Comparison of ENCODE assay signal across 12 cellular contexts in the genomic region with DNA sequence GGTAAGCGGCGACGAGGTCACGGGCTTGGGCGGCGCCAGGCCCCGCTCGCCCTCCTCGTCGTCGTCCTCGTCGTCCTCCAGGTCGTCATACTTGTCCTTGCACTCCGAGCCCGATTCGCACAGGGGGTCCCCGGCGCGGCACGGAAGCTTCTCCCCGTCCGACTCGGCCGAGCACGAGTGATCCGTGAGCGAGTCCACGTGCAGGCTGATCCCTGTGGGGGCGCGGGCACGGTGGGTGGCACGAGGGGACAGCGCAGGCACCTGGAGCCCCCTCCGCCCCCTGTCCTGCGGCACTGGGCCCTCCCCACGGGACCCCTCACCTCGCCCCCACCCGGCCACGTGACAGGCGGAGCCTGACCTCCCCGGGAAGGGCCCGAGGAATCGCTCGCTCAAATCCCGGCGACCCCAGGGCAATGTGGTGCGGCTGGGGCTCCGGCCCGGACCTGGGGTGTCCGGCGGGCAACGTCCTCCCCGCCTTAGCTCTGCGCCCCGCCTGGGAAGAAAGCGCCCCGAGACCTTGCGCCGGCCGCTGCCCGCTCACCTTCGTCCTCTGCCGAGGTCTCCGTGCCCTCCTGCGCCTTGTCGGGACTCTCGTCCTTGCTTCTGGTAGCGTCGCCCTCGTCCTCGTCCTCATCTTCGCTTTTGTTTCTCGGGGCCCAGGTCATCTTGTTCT. TPM values are rescaled to one million over a fixed set of nuclear protein-coding genes. Genes with fewer than 3 reads are reported as not detected.
DNase-seq lines count a peak whose midpoint lies in the region; ATAC-seq and TF ChIP-seq lines count a peak whose summit lies in the region.
"Had no signal": no experiment of that assay in that cellular context is flagged by ENCODE, and none has a peak within 500 bp of the region (broad histone marks: within the 10 kb centered on the region; RNA-seq: fewer than 3 reads in every experiment).

No MANE protein-coding gene starts in this region.

- H3K4me2 ChIP-seq in GM23338 = peak overlapping the region; percentile 78
- H3K4me2 ChIP-seq in neuronal stem cell (ENCODE audit: insufficient read depth, low read length, poor library complexity, severe bottlenecking) = peak overlapping the region; percentile 18
- no peak overlapping the region for H3K4me2 ChIP-seq in OCI-LY7 (ENCODE audit: low read length)

- peak; percentile 44 for DNase-seq in GM23338 (ENCODE audit: low spot score)
- DNase-seq in activated T-helper 1 cell treated with anti-CD3 and anti-CD28 coated beads, Interleukin-12 subunit alpha, Interleukin-12 subunit beta, Interleukin-2, Interleukin-4 antibody, amounts not matched to agents 30 ng/mL and 10 ng/mL and 1 ng/mL, durations not matched to agents 14 hours and 24 hours and 36 hours (ENCODE audit: low spot score) = no peak
- no peak for DNase-seq in glutamatergic neuron
- DNase-seq in neuronal stem cell (ENCODE audit: low spot score) = no peak
- no peak for DNase-seq in right cardiac atrium
- DNase-seq in OCI-LY7 (ENCODE audit: low spot score) = no peak
- DNase-seq: dorsolateral prefrontal cortex, mucosa of descending colon had no signal

- peaks cover 6% of the 10 kb centered on the region; the same call in 1 of the 2 replicates for H3F3A ChIP-seq in GM23338 (replicated peaks; ENCODE audit: low read depth)

- no TSS peak for BruUV-seq in OCI-LY7 (replicated peaks; lab: Mats Ljungman, UMichigan)

- peak overlapping the region; percentile 95 for H2AK5ac ChIP-seq in neuronal stem cell (ENCODE audit: low read depth, low read length)

- ATAC-seq in GM23338 = no peak
- ATAC-seq in right cardiac atrium = no peak
- ATAC-seq in GM19463 (IDR thresholded peaks at IDR 0.05; ENCODE audit: unreplicated experiment) = no peak
- ATAC-seq: gastroesophageal sphincter, mucosa of descending colon had no signal

- H2AFZ ChIP-seq in GM23338 = no peak overlapping the region
- no peak overlapping the region for H2AFZ ChIP-seq in neuronal stem cell (ENCODE audit: low read length)
- H2AFZ ChIP-seq in OCI-LY7 (ENCODE audit: low read length) = no peak overlapping the region

- peak overlapping the region; percentile 63 for H3K4me3 ChIP-seq in GM23338
- peak overlapping the region in 1 of 2 donors; percentile 95 for H3K4me3 ChIP-seq in neuronal stem cell (ENCODE audit: low read length in 2 of 2)
- no peak overlapping the region for H3K4me3 ChIP-seq in right cardiac atrium (ENCODE audit: low read length)
- no peak overlapping the region for H3K4me3 ChIP-seq in OCI-LY7 (ENCODE audit: low read depth, low read length, poor library complexity, severe bottlenecking)
- H3K4me3 ChIP-seq: dorsolateral prefrontal cortex, gastroesophageal sphincter, mucosa of descending colon had no signal

- peak overlapping the region; percentile 24 for H2BK5ac ChIP-seq in neuronal stem cell (ENCODE audit: low read length)

- POLR2A ChIA-PET in OCI-LY7 (lab: Charles Lee) = no interaction called here

- WGBS in neuronal stem cell (ENCODE audit: extremely low coverage in 2 of 2, insufficient read length in 2 of 2, insufficient replicate concordance in 1 of 2), 2 donors = no CpG with 5 or more reads among the region's 74 CpGs
- 13% methylated on average over 74 of the region's 74 CpGs for WGBS in right cardiac atrium

- H3K36me3 ChIP-seq in GM23338 (ENCODE audit: insufficient read depth) (peaks cover 8% of the 10 kb centered on the region; the same call in 1 of the 2 replicates), neuronal stem cell (replicated peaks in 1 of 2; ENCODE audit: control insufficient read depth in 2 of 2, insufficient read depth in 2 of 2, low read length in 2 of 2) (peaks cover 9 to 65% of the 10 kb centered on the region in 2 donors), OCI-LY7 (ENCODE audit: insufficient read depth, low read length) (no peaks in the 10 kb centered on the region)
- H3K36me3 ChIP-seq: gastroesophageal sphincter had no signal

- no peak overlapping the region for H4K8ac ChIP-seq in neuronal stem cell (ENCODE audit: low read depth, low read length)

- H3K27me3 Mint-ChIP-seq in GM23338 (ENCODE audit: insufficient read depth, low read depth, poor library complexity) = peaks cover 72% of the 10 kb centered on the region
- H3K27me3 Mint-ChIP-seq in activated T-helper 1 cell treated with anti-CD3 and anti-CD28 coated beads, Interleukin-12 subunit alpha, Interleukin-12 subunit beta, Interleukin-2, Interleukin-4 antibody, amounts not matched to agents 30 ng/mL and 10 ng/mL and 1 ng/mL, durations not matched to agents 14 hours and 24 hours and 36 hours (ENCODE audit: insufficient read depth) = peaks cover 57% of the 10 kb centered on the region
- H3K27me3 Mint-ChIP-seq in glutamatergic neuron (ENCODE audit: unreplicated experiment) = peaks cover 24% of the 10 kb centered on the region

- no peak overlapping the region for H4K91ac ChIP-seq in neuronal stem cell (ENCODE audit: low read depth, low read length, poor library complexity)

- H3K4me1 Mint-ChIP-seq in GM23338 (peaks cover 43% of the 10 kb centered on the region), glutamatergic neuron (ENCODE audit: low read depth, unreplicated experiment) (peaks cover 25% of the 10 kb centered on the region)
- no peaks in the 10 kb centered on the region for H3K4me1 Mint-ChIP-seq in activated T-helper 1 cell treated with anti-CD3 and anti-CD28 coated beads, Interleukin-12 subunit alpha, Interleukin-12 subunit beta, Interleukin-2, Interleukin-4 antibody, amounts not matched to agents 30 ng/mL and 10 ng/mL and 1 ng/mL, durations not matched to agents 14 hours and 24 hours and 36 hours (ENCODE audit: low read depth)

- peaks cover 36% of the 10 kb centered on the region for H4K20me1 ChIP-seq in GM23338 (replicated peaks; ENCODE audit: insufficient read depth)
- H4K20me1 ChIP-seq in OCI-LY7 (ENCODE audit: insufficient read depth, low read length) = no peaks in the 10 kb centered on the region

- H3K4me3 Mint-ChIP-seq in GM23338 (peak overlapping the region; percentile 85), glutamatergic neuron (ENCODE audit: unreplicated experiment) (peak overlapping the region; percentile 94)
- no peak overlapping the region for H3K4me3 Mint-ChIP-seq in activated T-helper 1 cell treated with anti-CD3 and anti-CD28 coated beads, Interleukin-12 subunit alpha, Interleukin-12 subunit beta, Interleukin-2, Interleukin-4 antibody, amounts not matched to agents 30 ng/mL and 10 ng/mL and 1 ng/mL, durations not matched to agents 14 hours and 24 hours and 36 hours

- peaks cover 22% of the 10 kb centered on the region for H3K4me1 ChIP-seq in GM23338 (ENCODE audit: insufficient read depth)
- peaks cover 10 to 17% of the 10 kb centered on the region in 2 donors for H3K4me1 ChIP-seq in neuronal stem cell (ENCODE audit: control insufficient read depth in 2 of 2, insufficient read depth in 1 of 2, low read depth in 1 of 2, low read length in 2 of 2)
- no peaks in the 10 kb centered on the region for H3K4me1 ChIP-seq in right cardiac atrium (ENCODE audit: control insufficient read depth, insufficient read depth, low read length)
- H3K4me1 ChIP-seq in OCI-LY7 (ENCODE audit: insufficient read depth, low read length, poor library complexity, severe bottlenecking) = no peaks in the 10 kb centered on the region

- peak overlapping the region; percentile 95 for H3K23ac ChIP-seq in neuronal stem cell (ENCODE audit: low read depth, low read length, poor library complexity)

- H2BK12ac ChIP-seq in neuronal stem cell (ENCODE audit: low read length) = peak overlapping the region; percentile 84

- H3K9me2 ChIP-seq in GM23338 (ENCODE audit: insufficient read depth) (no peaks in the 10 kb centered on the region), OCI-LY7 (ENCODE audit: insufficient read depth, low read length) (no peaks in the 10 kb centered on the region)

- H3K79me2 ChIP-seq in GM23338 (replicated peaks; ENCODE audit: insufficient read depth) = peaks cover 37% of the 10 kb centered on the region
- no peaks in the 10 kb centered on the region for H3K79me2 ChIP-seq in OCI-LY7 (ENCODE audit: insufficient read depth, low read depth, low read length)

- H3K36me3 Mint-ChIP-seq in GM23338 (ENCODE audit: low read depth) (peaks cover 45% of the 10 kb centered on the region), glutamatergic neuron (ENCODE audit: unreplicated experiment) (peaks cover 5% of the 10 kb centered on the region)
- H3K36me3 Mint-ChIP-seq in activated T-helper 1 cell treated with anti-CD3 and anti-CD28 coated beads, Interleukin-12 subunit alpha, Interleukin-12 subunit beta, Interleukin-2, Interleukin-4 antibody, amounts not matched to agents 30 ng/mL and 10 ng/mL and 1 ng/mL, durations not matched to agents 14 hours and 24 hours and 36 hours (ENCODE audit: low read depth) = no peaks in the 10 kb centered on the region

- intact Hi-C loops in activated T-helper 1 cell treated with anti-CD3 and anti-CD28 coated beads, Interleukin-12 subunit alpha, Interleukin-12 subunit beta, Interleukin-2, Interleukin-4 antibody, amounts not matched to agents 30 ng/mL and 10 ng/mL and 1 ng/mL, durations not matched to agents 14 hours and 24 hours and 36 hours (cut with micrococcal nuclease) = no loop called here
- intact Hi-C loops in right cardiac atrium (cut with DNase I) (no loop called here), OCI-LY7 (cut with micrococcal nuclease; ENCODE audit: unreplicated experiment) (no loop called here)

- no peak overlapping the region for H3K4ac ChIP-seq in neuronal stem cell (ENCODE audit: low read length)

- H3K27me3 ChIP-seq in GM23338 (ENCODE audit: insufficient read depth) (peaks cover 84% of the 10 kb centered on the region), neuronal stem cell (ENCODE audit: control insufficient read depth in 3 of 3, insufficient read depth in 3 of 3, low read depth in 1 of 3, low read length in 3 of 3) (peaks cover 0 to 57% (median 5%) of the 10 kb centered on the region in 3 experiments), right cardiac atrium (ENCODE audit: control insufficient read depth, insufficient read depth) (peaks cover 2% of the 10 kb centered on the region)

- H3K27ac Mint-ChIP-seq in GM23338 = peak overlapping the region; percentile 53; the same call in 1 of the 2 replicates
- H3K27ac Mint-ChIP-seq in activated T-helper 1 cell treated with anti-CD3 and anti-CD28 coated beads, Interleukin-12 subunit alpha, Interleukin-12 subunit beta, Interleukin-2, Interleukin-4 antibody, amounts not matched to agents 30 ng/mL and 10 ng/mL and 1 ng/mL, durations not matched to agents 14 hours and 24 hours and 36 hours = peak overlapping the region; percentile 61
- no peak overlapping the region for H3K27ac Mint-ChIP-seq in glutamatergic neuron (ENCODE audit: unreplicated experiment)

- H3K9me3 ChIP-seq in neuronal stem cell (replicated peaks in 1 of 2; ENCODE audit: control insufficient read depth in 2 of 2, insufficient read depth in 1 of 2, low read depth in 1 of 2, low read length in 2 of 2) (peaks cover 3 to 53% of the 10 kb centered on the region in 2 donors), right cardiac atrium (ENCODE audit: control insufficient read depth, low read length) (no peaks in the 10 kb centered on the region), OCI-LY7 (ENCODE audit: low read length) (no peaks in the 10 kb centered on the region)
- H3K9me3 ChIP-seq: gastroesophageal sphincter, mucosa of descending colon had no signal

- peak overlapping the region; percentile 21 for H3K9ac ChIP-seq in neuronal stem cell (ENCODE audit: low read depth, low read length, poor library complexity)

- peaks cover 11% of the 10 kb centered on the region for H3K79me1 ChIP-seq in neuronal stem cell (ENCODE audit: low read depth, low read length)

- CTCF ChIA-PET in OCI-LY7 (lab: Charles Lee; ENCODE audit: unreplicated experiment) = no interaction called here

- TF ChIP-seq CTCF in GM23338 (conservative IDR thresholded peaks at IDR 0.05; ENCODE audit: low read depth in 2 of 2) = no peak
- TF ChIP-seq CTCF in glutamatergic neuron (IDR thresholded peaks at IDR 0.05; ENCODE audit: partially characterized antibody, unreplicated experiment) = no peak
- TF ChIP-seq CTCF in OCI-LY7 (conservative IDR thresholded peaks at IDR 0.05; ENCODE audit: low read length) = no peak

- peak overlapping the region; percentile 31 for H2BK120ac ChIP-seq in neuronal stem cell (ENCODE audit: low read depth, low read length)

- no peak overlapping the region for H3K14ac ChIP-seq in neuronal stem cell (ENCODE audit: low read length)

- peak overlapping the region; percentile 37 for H2BK15ac ChIP-seq in neuronal stem cell (ENCODE audit: low read length)

- H3K9me3 Mint-ChIP-seq in GM23338 = peaks cover 4% of the 10 kb centered on the region; the same call in 2 of the 3 replicates
- no peaks in the 10 kb centered on the region for H3K9me3 Mint-ChIP-seq in activated T-helper 1 cell treated with anti-CD3 and anti-CD28 coated beads, Interleukin-12 subunit alpha, Interleukin-12 subunit beta, Interleukin-2, Interleukin-4 antibody, amounts not matched to agents 30 ng/mL and 10 ng/mL and 1 ng/mL, durations not matched to agents 14 hours and 24 hours and 36 hours
- H3K9me3 Mint-ChIP-seq in glutamatergic neuron (ENCODE audit: unreplicated experiment) = peaks cover 15% of the 10 kb centered on the region

- H3K27ac ChIP-seq in GM23338 (ENCODE audit: low read depth) (no peak overlapping the region), neuronal stem cell (replicated peaks; ENCODE audit: low read length) (no peak overlapping the region), right cardiac atrium (ENCODE audit: low read length) (no peak overlapping the region), OCI-LY7 (ENCODE audit: low read depth, low read length, poor library complexity, severe bottlenecking) (no peak overlapping the region)
- H3K27ac ChIP-seq: dorsolateral prefrontal cortex, gastroesophageal sphincter had no signal

- H3K18ac ChIP-seq in neuronal stem cell (ENCODE audit: low read length) = peak overlapping the region; percentile 90

RNA-seq across cellular contexts. Expression of gene IRX2, which starts 2.5 kb away (rescaled TPM):
- 15.8 and 25.3 TPM in 2 replicates for total RNA-seq in GM23338 (2014; rRNA removed; shearing (Covaris generic))
- polyA plus RNA-seq in GM23338 (2016; fragmentation: Nextera tagmentation; extraction: Ambion mirVana) = 13.6 and 14.5 TPM in 2 replicates
- total RNA-seq in activated T-helper 1 cell treated with anti-CD3 and anti-CD28 coated beads, Interleukin-12 subunit alpha, Interleukin-12 subunit beta, Interleukin-2, Interleukin-4 antibody, amounts not matched to agents 30 ng/mL and 10 ng/mL and 1 ng/mL, durations not matched to agents 14 hours and 24 hours and 36 hours = not detected in 2 replicates
- 60.7 TPM for total RNA-seq in glutamatergic neuron (ENCODE audit: unreplicated experiment)
- 9.6 TPM for polyA plus RNA-seq in neuronal stem cell (2013, experiment 1 of 2)
- 9.3 TPM for polyA plus RNA-seq in neuronal stem cell (2013, experiment 2 of 2)
- total RNA-seq in right cardiac atrium = 1 to 10 TPM in 1 of 4 donors, under 1 TPM in 2, not detected in 1; 0.46 to 1.4 (median 0.79) TPM
- polyA plus RNA-seq in right cardiac atrium = 0.20 TPM
- total RNA-seq in OCI-LY7 (2014; rRNA removed; shearing (Covaris generic)) = not detected in 2 replicates
- not detected in 2 replicates for total RNA-seq in OCI-LY7 (2022)
- total RNA-seq: M059J; T-helper 1 cell treated with Interleukin-12 subunit alpha and Interleukin-12 subunit beta and Interleukin-4 antibody, amounts not matched to agents 30 ng/mL and 1 ng/mL, for 36 hours had no signal
